15 cellular contexts compared by ENCODE assay signal in the genomic region with DNA sequence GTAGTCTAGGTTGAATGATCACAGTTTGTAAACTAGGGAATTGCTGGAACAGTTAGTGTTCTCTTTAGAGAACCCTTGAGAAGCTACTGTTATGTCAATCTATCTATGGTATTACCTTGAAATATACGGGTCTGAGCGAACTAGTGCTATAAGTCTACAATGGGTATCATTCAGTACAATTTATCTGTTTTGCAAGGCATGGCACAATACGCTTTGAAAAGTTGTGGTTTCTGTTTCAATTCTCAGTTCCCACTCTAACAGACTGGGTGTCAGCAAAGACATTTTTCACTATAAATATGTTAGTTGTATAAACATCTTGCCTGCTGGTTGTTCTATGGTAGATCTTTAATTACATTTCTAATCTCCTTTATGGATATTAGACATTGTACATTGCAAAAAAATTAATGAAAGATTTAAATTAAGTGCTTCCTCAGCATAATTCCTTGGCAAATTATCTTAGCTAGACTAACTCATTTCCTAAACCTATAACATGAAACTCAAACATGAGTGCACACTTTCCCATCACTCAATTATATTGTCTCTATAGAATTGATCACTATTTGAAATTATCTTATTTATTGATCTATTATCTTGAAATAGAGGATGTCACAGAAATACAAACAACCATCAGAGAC. TPM values are rescaled to one million over a fixed set of nuclear protein-coding genes. Genes with fewer than 3 reads are reported as not detected.
A peak's percentile ranks its signal among the peaks of the same experiment; 100 is the strongest.
DNase-seq lines count a peak whose midpoint lies in the region; ATAC-seq, FAIRE-seq and TF ChIP-seq lines count a peak whose summit lies in the region.
"Had no signal": no experiment of that assay in that cellular context is flagged by ENCODE, and none has a peak within 500 bp of the region (broad histone marks: within the 10 kb centered on the region; RNA-seq: fewer than 3 reads in every experiment).

No MANE protein-coding gene starts in this region.

- no peak for TF ChIP-seq CTCF in GM10248 (IDR thresholded peaks at IDR 0.05; ENCODE audit: control extremely low read depth, extremely low read depth, low read depth, missing control alignments)
- no peak for TF ChIP-seq CTCF in IMR-90 (conservative IDR thresholded peaks at IDR 0.05; ENCODE audit: low read depth, low read length)

- H3K4me3 Mint-ChIP-seq in activated T-helper 1 cell treated with anti-CD3 and anti-CD28 coated beads, Interleukin-12 subunit alpha, Interleukin-12 subunit beta, Interleukin-2, Interleukin-4 antibody, amounts not matched to agents 30 ng/mL and 10 ng/mL and 1 ng/mL, durations not matched to agents 14 hours and 24 hours and 36 hours = no peak overlapping the region

- CTCF ChIA-PET in GM10248 (lab: Yijun Ruan, JAX) = no interaction called here
- CTCF ChIA-PET in IMR-90 (lab: Yijun Ruan, JAX) = no interaction called here

- no peak overlapping the region for H2BK5ac ChIP-seq in IMR-90 (ENCODE audit: low read depth, low read length, poor library complexity, severe bottlenecking)

- POLR2A ChIA-PET in GM10248 (lab: Yijun Ruan, JAX) (no interaction called here), IMR-90 (lab: Charles Lee; ENCODE audit: unreplicated experiment) (no interaction called here)

- DNase-seq in GM10248 (ENCODE audit: extremely low spot score) (peak; percentile 4), IMR-90 (no peak), kidney tubule cell (ENCODE audit: low spot score) (no peak), urothelium cell line (ENCODE audit: low spot score) (no peak), LoVo (ENCODE audit: low spot score) (no peak)
- no peak for DNase-seq in activated T-helper 1 cell treated with anti-CD3 and anti-CD28 coated beads, Interleukin-12 subunit alpha, Interleukin-12 subunit beta, Interleukin-2, Interleukin-4 antibody, amounts not matched to agents 30 ng/mL and 10 ng/mL and 1 ng/mL, durations not matched to agents 14 hours and 24 hours and 36 hours (ENCODE audit: low spot score)
- DNase-seq: activated CD4-positive, CD25-positive, alpha-beta regulatory T cell treated with anti-CD3 and anti-CD28 coated beads, Interleukin-2, amount 50 U/mL, for 72 hours; activated gamma-delta T cell; dermis blood vessel endothelial cell; NCI-H1694 treated with DMSO at 0.1 percent for 48 hours had no signal

- WGBS in IMR-90 (ENCODE audit: extremely low coverage in 2 of 2, insufficient read length in 1 of 2), 2 experiments = no CpG with 5 or more reads among the region's 3 CpGs

- no peak for FAIRE-seq in urothelium cell line (lab: Jason Lieb, UNC)

- H3K79me1 ChIP-seq in IMR-90 (ENCODE audit: low read depth in 1 of 2, low read length in 2 of 2) = no peaks in the 10 kb centered on the region

- intact Hi-C loops in IMR-90 (cut with micrococcal nuclease) = no loop called here
- intact Hi-C loops in activated T-helper 1 cell treated with anti-CD3 and anti-CD28 coated beads, Interleukin-12 subunit alpha, Interleukin-12 subunit beta, Interleukin-2, Interleukin-4 antibody, amounts not matched to agents 30 ng/mL and 10 ng/mL and 1 ng/mL, durations not matched to agents 14 hours and 24 hours and 36 hours (cut with micrococcal nuclease) = no loop called here

- H4K20me1 ChIP-seq in IMR-90 (ENCODE audit: insufficient read depth, low read length) = no peaks in the 10 kb centered on the region

- no peak overlapping the region for H2BK15ac ChIP-seq in IMR-90 (ENCODE audit: low read depth, low read length)

- dilution Hi-C loops in IMR-90 (cut with HindIII; ENCODE audit: low sequenced_read_pairs, unreplicated experiment) = no loop called here

- H3K36me3 Mint-ChIP-seq in activated T-helper 1 cell treated with anti-CD3 and anti-CD28 coated beads, Interleukin-12 subunit alpha, Interleukin-12 subunit beta, Interleukin-2, Interleukin-4 antibody, amounts not matched to agents 30 ng/mL and 10 ng/mL and 1 ng/mL, durations not matched to agents 14 hours and 24 hours and 36 hours (ENCODE audit: low read depth) = no peaks in the 10 kb centered on the region

- H3K9ac ChIP-seq in IMR-90 (ENCODE audit: low read depth, low read length) = no peak overlapping the region

- H3K27ac ChIP-seq in IMR-90 (ENCODE audit: insufficient read depth, low read length) = no peak overlapping the region
- H3K27ac ChIP-seq: RWPE1, skin epidermis had no signal

- H4K91ac ChIP-seq in IMR-90 (ENCODE audit: insufficient read depth, low read depth, low read length) = no peak overlapping the region

- no peak for TF ChIP-seq POLR2A in IMR-90 (IDR thresholded peaks at IDR 0.05; ENCODE audit: low read depth, low read length)

- no peak overlapping the region for H3K27ac Mint-ChIP-seq in activated T-helper 1 cell treated with anti-CD3 and anti-CD28 coated beads, Interleukin-12 subunit alpha, Interleukin-12 subunit beta, Interleukin-2, Interleukin-4 antibody, amounts not matched to agents 30 ng/mL and 10 ng/mL and 1 ng/mL, durations not matched to agents 14 hours and 24 hours and 36 hours

- no TSS peak for BruUV-seq in IMR-90 (replicated peaks; lab: Mats Ljungman, UMichigan)

- H3K27me3 ChIP-seq in IMR-90 (ENCODE audit: control insufficient read depth, insufficient read depth, low read length) = no peaks in the 10 kb centered on the region

- TF ChIP-seq RAD21 in IMR-90 (IDR thresholded peaks at IDR 0.05; ENCODE audit: low read length) = no peak

- no peak overlapping the region for H2AK5ac ChIP-seq in IMR-90 (ENCODE audit: low read depth, low read length)

- H3K9me3 Mint-ChIP-seq in activated T-helper 1 cell treated with anti-CD3 and anti-CD28 coated beads, Interleukin-12 subunit alpha, Interleukin-12 subunit beta, Interleukin-2, Interleukin-4 antibody, amounts not matched to agents 30 ng/mL and 10 ng/mL and 1 ng/mL, durations not matched to agents 14 hours and 24 hours and 36 hours = peaks cover 4% of the 10 kb centered on the region

- no peaks in the 10 kb centered on the region for H3K36me3 ChIP-seq in IMR-90 (ENCODE audit: control insufficient read depth, insufficient read depth, low read length)

- no peaks in the 10 kb centered on the region for H3K9me3 ChIP-seq in IMR-90 (ENCODE audit: control insufficient read depth, insufficient read depth, low read length)

- H3K18ac ChIP-seq in IMR-90 (ENCODE audit: low read depth, low read length) = no peak overlapping the region

- peaks cover 9% of the 10 kb centered on the region for H3K4me1 Mint-ChIP-seq in activated T-helper 1 cell treated with anti-CD3 and anti-CD28 coated beads, Interleukin-12 subunit alpha, Interleukin-12 subunit beta, Interleukin-2, Interleukin-4 antibody, amounts not matched to agents 30 ng/mL and 10 ng/mL and 1 ng/mL, durations not matched to agents 14 hours and 24 hours and 36 hours (ENCODE audit: low read depth)

- no peak overlapping the region for H3K23ac ChIP-seq in IMR-90 (ENCODE audit: low read depth, low read length)

- no peaks in the 10 kb centered on the region for H3K4me1 ChIP-seq in IMR-90 (ENCODE audit: control insufficient read depth, insufficient read depth, low read length)

- no peak overlapping the region for H3K56ac ChIP-seq in IMR-90 (ENCODE audit: extremely low read depth, insufficient read depth, low read length)

- H3K14ac ChIP-seq in IMR-90 (replicated peaks; ENCODE audit: low read depth, low read length) = no peak overlapping the region

- H2BK120ac ChIP-seq in IMR-90 (ENCODE audit: low read depth, low read length) = no peak overlapping the region

- no peak overlapping the region for H2BK20ac ChIP-seq in IMR-90 (ENCODE audit: low read depth, low read length)

- in situ Hi-C loops in IMR-90 (cut with MboI; ENCODE audit: low sequenced_read_pairs) = no loop called here

- H3K4ac ChIP-seq in IMR-90 (ENCODE audit: low read depth, low read length) = no peak overlapping the region

- no peak overlapping the region for H3K4me2 ChIP-seq in IMR-90 (ENCODE audit: low read depth, low read length)

- H3K4me3 ChIP-seq in IMR-90 (ENCODE audit: insufficient read depth, low read depth, low read length) = no peak overlapping the region
- H3K4me3 ChIP-seq: skin epidermis had no signal

- peaks cover 8% of the 10 kb centered on the region for H3K27me3 Mint-ChIP-seq in activated T-helper 1 cell treated with anti-CD3 and anti-CD28 coated beads, Interleukin-12 subunit alpha, Interleukin-12 subunit beta, Interleukin-2, Interleukin-4 antibody, amounts not matched to agents 30 ng/mL and 10 ng/mL and 1 ng/mL, durations not matched to agents 14 hours and 24 hours and 36 hours (ENCODE audit: insufficient read depth)

- H3K9me1 ChIP-seq in IMR-90 (ENCODE audit: insufficient read depth, low read length) = no peaks in the 10 kb centered on the region

- H4K8ac ChIP-seq in IMR-90 (ENCODE audit: low read depth in 2 of 2, low read length in 2 of 2) = no peak overlapping the region

- no peak overlapping the region for H2AK9ac ChIP-seq in IMR-90 (replicated peaks; ENCODE audit: low read depth, low read length, poor library complexity)

- ATAC-seq in GM19452 (IDR thresholded peaks at IDR 0.05; ENCODE audit: unreplicated experiment) (peak; percentile 100), HG02938 (IDR thresholded peaks at IDR 0.05; ENCODE audit: unreplicated experiment) (peak; percentile 99), IMR-90 (ENCODE audit: low read depth) (no peak)

- no peak overlapping the region for H2AFZ ChIP-seq in IMR-90 (replicated peaks; ENCODE audit: low read length, poor library complexity)

- H4K5ac ChIP-seq in IMR-90 (ENCODE audit: low read depth, low read length) = no peak overlapping the region

TF ChIP-seq in IMR-90, 13 proteins besides CTCF, POLR2A, EP300 and RAD21:
- TF ChIP-seq MAFK (IDR thresholded peaks at IDR 0.05; ENCODE audit: low read depth, low read length) (peak; percentile 73), CHD1 (IDR thresholded peaks at IDR 0.05; ENCODE audit: low read depth, low read length) (no peak)
TF ChIP-seq in IMR-90: peak in this region for 1.

RNA-seq across cellular contexts. Expression of gene SLCO6A1, which starts 24.9 kb away (rescaled TPM):
- total RNA-seq in IMR-90 (2012; rRNA removed) = not detected in 2 replicates
- not detected in 2 replicates for polyA plus RNA-seq in IMR-90 (2012; rRNA removed)
- polyA plus RNA-seq in IMR-90 (2012; cell fraction: cytosol; rRNA removed) = not detected in 2 replicates
- polyA plus RNA-seq in IMR-90 (2012; cell fraction: nucleus; rRNA removed; ENCODE audit: low replicate concordance) = not detected in 2 replicates
- total RNA-seq in activated T-helper 1 cell treated with anti-CD3 and anti-CD28 coated beads, Interleukin-12 subunit alpha, Interleukin-12 subunit beta, Interleukin-2, Interleukin-4 antibody, amounts not matched to agents 30 ng/mL and 10 ng/mL and 1 ng/mL, durations not matched to agents 14 hours and 24 hours and 36 hours = not detected in 2 replicates
- total RNA-seq: dermis blood vessel endothelial cell had no signal
- polyA plus RNA-seq: AG04450 had no signal
